Comparison of ENCODE assay signal across 25 cellular contexts in genomic region chr5:116637149-116637740, GRCh38.
"Had no signal": no experiment of that assay in that cellular context is flagged by ENCODE, and none has a peak within 500 bp of the region (broad histone marks: within the 10 kb centered on the region; RNA-seq: fewer than 3 reads in every experiment).

No MANE protein-coding gene starts in this region.

- ATAC-seq: left colon; left lung; mucosa of descending colon; naive thymus-derived CD4-positive, alpha-beta T cell; natural killer cell treated with Interleukin-12 subunit alpha and Interleukin-12 subunit beta and Interleukin-15 and Interleukin-18, amount 100 ng/mL, for 72 hours; sciatic nerve; stimulated activated naive B cell treated with anti-CD40 and anti-IgM and Interleukin-4, amounts not matched to agents 10 μg/mL and 1 μg/mL and 100 μg/mL, for 72 hours; stimulated activated naive CD8-positive, alpha-beta T cell treated with anti-CD3 and anti-CD28 coated beads, Interleukin-15, Interleukin-2, amounts not matched to agents 100 U/mL and 50 U/mL, for 24 hours had no signal

- H3K27me3 ChIP-seq: left lung, ovary, stomach, testis, thyroid gland, transverse colon, upper lobe of left lung, vagina had no signal

- DNase-seq: hippocampal formation; immature natural killer cell; kidney; left colon; left lung; midbrain; mucosa of descending colon; naive thymus-derived CD4-positive, alpha-beta T cell; ovary; stimulated activated CD4-positive, alpha-beta T cell treated with anti-CD3 and anti-CD28 coated beads, Interleukin-12 subunit alpha, Interleukin-12 subunit beta, amount 100 ng/mL, for 4 hours; stimulated activated CD4-positive, alpha-beta T cell treated with anti-CD3 and anti-CD28 coated beads, Interleukin-15, amount 100 ng/mL, for 24 hours; stimulated activated CD4-positive, alpha-beta T cell treated with anti-CD3 and anti-CD28 coated beads, Interleukin-2, amount 100 ng/mL, for 24 hours; stimulated activated CD4-positive, alpha-beta T cell treated with anti-CD3 and anti-CD28 coated beads, Interleukin-4, amount 100 ng/mL, for 1 hour; stimulated activated naive B cell treated with anti-CD40 and anti-IgM and Interleukin-4, amounts not matched to agents 10 μg/mL and 1 μg/mL and 100 μg/mL, for 72 hours; stimulated activated naive CD8-positive, alpha-beta T cell treated with anti-CD3 and anti-CD28 coated beads, Interleukin-15, Interleukin-2, amounts not matched to agents 100 U/mL and 50 U/mL, for 24 hours; stomach; testis; thyroid gland; transverse colon; upper lobe of left lung had no signal

- H3K4me3 ChIP-seq: left lung, lung, mucosa of descending colon, ovary, skin epidermis, stomach, testis, thyroid gland, transverse colon, upper lobe of left lung, vagina had no signal

- H3K9me3 ChIP-seq: mucosa of descending colon, ovary, stomach, testis, thyroid gland, transverse colon, upper lobe of left lung, vagina had no signal

- H3K4me1 ChIP-seq: left lung, stomach, testis, thyroid gland, transverse colon, upper lobe of left lung, vagina had no signal

- H3K36me3 ChIP-seq: left lung, ovary, stomach, thyroid gland, transverse colon, upper lobe of left lung, vagina had no signal

- H3K27ac ChIP-seq: left lung, ovary, skin epidermis, stomach, testis, thyroid gland, transverse colon, upper lobe of left lung, vagina had no signal
